ENCODE assay signal across 17 cellular contexts in the genomic region with DNA sequence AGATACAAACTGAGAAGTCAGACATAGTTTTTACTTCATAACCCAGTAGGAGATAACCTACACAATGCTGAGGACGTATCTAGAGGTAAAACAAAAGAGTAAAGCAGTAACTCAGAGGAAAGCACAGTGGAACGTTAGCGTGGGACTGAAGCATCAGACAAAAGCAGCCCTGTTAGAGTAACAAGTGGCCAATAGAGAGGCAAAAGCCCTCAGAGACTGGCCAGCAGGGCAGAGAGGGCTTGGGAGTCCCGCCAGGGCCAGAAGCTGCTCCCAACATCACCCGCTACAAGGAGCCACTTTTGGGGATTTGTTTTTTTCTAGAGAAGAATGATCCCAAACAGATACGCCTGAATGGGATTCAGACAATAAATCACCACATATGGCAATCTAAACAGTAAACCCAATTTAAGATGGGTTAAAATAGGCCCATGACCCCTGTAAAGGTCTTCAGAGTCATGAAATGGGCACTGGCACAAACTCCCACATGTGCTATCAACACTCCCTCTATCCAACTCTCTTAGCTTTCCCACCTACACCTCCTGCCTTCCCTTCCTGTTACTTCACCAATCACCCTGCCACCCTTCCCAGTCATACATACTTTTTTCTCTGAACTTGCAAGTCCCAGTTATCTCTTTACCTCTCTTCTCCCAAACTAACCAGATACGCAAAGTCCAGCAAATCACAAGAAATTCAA. TPM values are rescaled to one million over a fixed set of nuclear protein-coding genes. Genes with fewer than 3 reads are reported as not detected.
DNase-seq lines count a peak whose midpoint lies in the region; ATAC-seq lines count a peak whose summit lies in the region.
"Had no signal": no experiment of that assay in that cellular context is flagged by ENCODE, and none has a peak within 500 bp of the region (broad histone marks: within the 10 kb centered on the region; RNA-seq: fewer than 3 reads in every experiment).

No MANE protein-coding gene starts in this region.

- no peaks in the 10 kb centered on the region for H3K27me3 Mint-ChIP-seq in activated naive CD4-positive, alpha-beta T cell treated with anti-CD3 and anti-CD28 coated beads, Interleukin-2, amount 10 ng/mL, durations not matched to agents 7 days and 5 days
- no peaks in the 10 kb centered on the region for H3K27me3 Mint-ChIP-seq in activated naive CD8-positive, alpha-beta T cell treated with anti-CD3 and anti-CD28 coated beads for 36 hours
- H3K27me3 Mint-ChIP-seq: central memory CD8-positive, alpha-beta T cell had no signal

- H3K27me3 ChIP-seq in layer of hippocampus (ENCODE audit: control insufficient read depth, insufficient read depth, low read length): no peaks in the 10 kb centered on the region

- peaks cover 60% of the 10 kb centered on the region for H3K36me3 Mint-ChIP-seq in activated naive CD4-positive, alpha-beta T cell treated with anti-CD3 and anti-CD28 coated beads, Interleukin-2, amount 10 ng/mL, durations not matched to agents 7 days and 5 days
- H3K36me3 Mint-ChIP-seq in activated naive CD8-positive, alpha-beta T cell treated with anti-CD3 and anti-CD28 coated beads for 36 hours: peaks cover 19% of the 10 kb centered on the region

- H3K4me1 Mint-ChIP-seq in activated naive CD4-positive, alpha-beta T cell treated with anti-CD3 and anti-CD28 coated beads, Interleukin-2, amount 10 ng/mL, durations not matched to agents 7 days and 5 days: no peaks in the 10 kb centered on the region
- H3K4me1 Mint-ChIP-seq in activated naive CD8-positive, alpha-beta T cell treated with anti-CD3 and anti-CD28 coated beads for 36 hours: peaks cover 6% of the 10 kb centered on the region

- H3K27ac Mint-ChIP-seq in activated naive CD4-positive, alpha-beta T cell treated with anti-CD3 and anti-CD28 coated beads, Interleukin-2, amount 10 ng/mL, durations not matched to agents 7 days and 5 days: peak overlapping the region; percentile 3
- H3K27ac Mint-ChIP-seq in activated naive CD8-positive, alpha-beta T cell treated with anti-CD3 and anti-CD28 coated beads for 36 hours: peak overlapping the region; percentile 3

- CTCF ChIA-PET in activated naive CD4-positive, alpha-beta T cell treated with anti-CD3 and anti-CD28 coated beads, Interleukin-2, amount 10 ng/mL, durations not matched to agents 7 days and 5 days (lab: Charles Lee): interaction anchor here (1.4 kb wide), 1 partner anchor 200 kb away, joined by 3 read pairs; no protein-coding TSS in a partner anchor

- H3K27ac ChIP-seq in layer of hippocampus (ENCODE audit: low read depth, low read length) (peak overlapping the region; percentile 70), substantia nigra (ENCODE audit: low read depth, low read length, poor library complexity, severe bottlenecking) (peak overlapping the region; percentile 60)
- H3K27ac ChIP-seq: RWPE1, skin epidermis had no signal

- DNase-seq in activated naive CD4-positive, alpha-beta T cell treated with anti-CD3 and anti-CD28 coated beads, Interleukin-2, amount 10 ng/mL, durations not matched to agents 7 days and 5 days: no peak
- DNase-seq in activated naive CD4-positive, alpha-beta T cell treated with anti-CD3 and anti-CD28 coated beads, Interleukin-2, amount 50 U/mL, for 16 hours: no peak
- DNase-seq in activated naive CD8-positive, alpha-beta T cell treated with anti-CD3 and anti-CD28 coated beads for 36 hours: no peak
- DNase-seq in substantia nigra (lab: John Stamatoyannopoulos, UW): peak in 40 of 49 donors; percentile 20 to 88 (median 62)
- no peak for DNase-seq in cerebellar cortex (ENCODE audit: low spot score)
- DNase-seq: ACHN; activated CD4-positive, alpha-beta T cell treated with anti-CD3 and anti-CD28 coated beads for 48 hours; activated effector memory CD4-positive, alpha-beta T cell treated with anti-CD3 and anti-CD28 coated beads, Interleukin-2, amount 50 U/mL, for 16 hours; NCI-H2081 treated with DMSO at 0.1 percent for 48 hours; NCI-H82; T-helper 9 cell had no signal

- no peak overlapping the region for H3K4me3 Mint-ChIP-seq in activated naive CD4-positive, alpha-beta T cell treated with anti-CD3 and anti-CD28 coated beads, Interleukin-2, amount 10 ng/mL, durations not matched to agents 7 days and 5 days
- H3K4me3 Mint-ChIP-seq in activated naive CD8-positive, alpha-beta T cell treated with anti-CD3 and anti-CD28 coated beads for 36 hours: no peak overlapping the region
- H3K4me3 Mint-ChIP-seq: central memory CD8-positive, alpha-beta T cell had no signal

- ATAC-seq in HG03095 (IDR thresholded peaks at IDR 0.05; ENCODE audit: unreplicated experiment) (no peak), HG02759 (IDR thresholded peaks at IDR 0.05; ENCODE audit: unreplicated experiment) (no peak)

- no peaks in the 10 kb centered on the region for H3K9me3 Mint-ChIP-seq in activated naive CD4-positive, alpha-beta T cell treated with anti-CD3 and anti-CD28 coated beads, Interleukin-2, amount 10 ng/mL, durations not matched to agents 7 days and 5 days
- no peaks in the 10 kb centered on the region for H3K9me3 Mint-ChIP-seq in activated naive CD8-positive, alpha-beta T cell treated with anti-CD3 and anti-CD28 coated beads for 36 hours
- H3K9me3 Mint-ChIP-seq: central memory CD8-positive, alpha-beta T cell had no signal

RNA-seq across cellular contexts. Expression of gene TADA1, which starts 17.2 kb away (rescaled TPM):
- 10 to 100 TPM; 19.2 to 21.4 TPM for total RNA-seq in activated naive CD8-positive, alpha-beta T cell treated with anti-CD3 and anti-CD28 coated beads for 36 hours

RNA-seq across cellular contexts. Expression of gene POGK, which starts 19.6 kb away (rescaled TPM):
- 10 to 100 TPM; 52.3 to 53.3 TPM for total RNA-seq in activated naive CD8-positive, alpha-beta T cell treated with anti-CD3 and anti-CD28 coated beads for 36 hours

Comparison
In these comparisons a context has a peak if more than half of its experiments do, and no peak if none do; other contexts are left out.
1. DNase-seq: peak in substantia nigra (40 of 49); none in activated naive CD4-positive, alpha-beta T cell treated with anti-CD3 and anti-CD28 coated beads, Interleukin-2, amount 10 ng/mL, durations not matched to agents 7 days and 5 days (single experiment), activated naive CD4-positive, alpha-beta T cell treated with anti-CD3 and anti-CD28 coated beads, Interleukin-2, amount 50 U/mL, for 16 hours (single experiment), activated naive CD8-positive, alpha-beta T cell treated with anti-CD3 and anti-CD28 coated beads for 36 hours (single experiment) and cerebellar cortex (single experiment).